Comparison of ENCODE assay signal across 1 cellular context in the genomic region with DNA sequence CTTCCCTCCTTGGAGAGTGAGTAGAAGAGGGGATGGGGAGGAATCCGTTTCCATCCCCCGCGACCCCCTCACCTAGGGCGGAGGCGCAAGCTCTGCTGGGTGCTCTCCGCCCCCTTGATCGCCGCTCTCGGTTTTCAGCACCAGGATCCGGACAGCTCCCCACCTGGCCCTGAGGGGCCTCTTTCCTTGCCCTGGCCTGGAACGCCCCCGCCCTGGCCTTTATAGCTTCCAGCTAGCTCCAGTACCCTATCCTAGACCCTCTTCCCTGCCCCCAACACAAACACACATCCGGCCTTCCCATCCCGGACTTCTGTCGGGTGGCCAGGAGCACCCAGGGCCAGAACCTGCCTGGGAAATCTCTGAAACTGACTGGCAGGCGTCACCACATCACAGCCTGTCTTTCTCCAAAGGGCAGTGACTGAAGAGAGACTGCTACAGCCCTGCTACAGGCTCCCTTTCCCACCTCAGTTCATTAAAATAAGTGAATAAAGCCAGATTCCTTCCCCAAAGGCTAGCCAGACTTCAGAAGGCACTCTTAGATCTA.
TF ChIP-seq lines count a peak whose summit lies in the region.

No MANE protein-coding gene starts in this region.

TF ChIP-seq in K562, 482 proteins besides CTCF, POLR2A, EP300 and RAD21 (continued from another document):
- TF ChIP-seq, protein P1, sequence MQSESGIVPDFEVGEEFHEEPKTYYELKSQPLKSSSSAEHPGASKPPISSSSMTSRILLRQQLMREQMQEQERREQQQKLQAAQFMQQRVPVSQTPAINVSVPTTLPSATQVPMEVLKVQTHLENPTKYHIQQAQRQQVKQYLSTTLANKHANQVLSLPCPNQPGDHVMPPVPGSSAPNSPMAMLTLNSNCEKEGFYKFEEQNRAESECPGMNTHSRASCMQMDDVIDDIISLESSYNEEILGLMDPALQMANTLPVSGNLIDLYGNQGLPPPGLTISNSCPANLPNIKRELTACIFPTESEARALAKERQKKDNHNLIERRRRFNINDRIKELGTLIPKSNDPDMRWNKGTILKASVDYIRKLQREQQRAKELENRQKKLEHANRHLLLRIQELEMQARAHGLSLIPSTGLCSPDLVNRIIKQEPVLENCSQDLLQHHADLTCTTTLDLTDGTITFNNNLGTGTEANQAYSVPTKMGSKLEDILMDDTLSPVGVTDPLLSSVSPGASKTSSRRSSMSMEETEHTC (IDR thresholded peaks at IDR 0.05): no peak
- peak; percentile 65; the same call in 1 of the 2 replicates for TF ChIP-seq NCOA1 (IDR thresholded peaks at IDR 0.05; ENCODE audit: low read depth)
- peak; percentile 77; the same call in 1 of the 2 replicates for TF ChIP-seq TGIF2 (CRISPR knock-in tag; IDR thresholded peaks at IDR 0.05)
- 0 out of 2 replicates have a peak, but pooled peaks have one; percentile 29 for TF ChIP-seq CXXC5 (CRISPR knock-in tag; IDR thresholded peaks at IDR 0.05)
- TF ChIP-seq FOXM1 (IDR thresholded peaks at IDR 0.05; ENCODE audit: low read depth): no peak
- peak; percentile 45; the same call in 1 of the 2 replicates for TF ChIP-seq FOXM1 (CRISPR knock-in tag; IDR thresholded peaks at IDR 0.05; ENCODE audit: low read depth)
- TF ChIP-seq ZNF408 (CRISPR knock-in tag; IDR thresholded peaks at IDR 0.05; ENCODE audit: low read depth): no peak
- no peak for TF ChIP-seq MLLT1 (IDR thresholded peaks at IDR 0.05)
- TF ChIP-seq ZNF398 (CRISPR knock-in tag; IDR thresholded peaks at IDR 0.05): no peak
- TF ChIP-seq TEAD1 (CRISPR knock-in tag; IDR thresholded peaks at IDR 0.05): peak in 1 of 2 experiments; percentile 52; a peak in 1 of 4 replicates
